15 cellular contexts compared by ENCODE assay signal in genomic region chr4:156595041-156595440, GRCh38.
DNase-seq lines count a peak whose midpoint lies in the region; ATAC-seq and TF ChIP-seq lines count a peak whose summit lies in the region.
"Had no signal": no experiment of that assay in that cellular context is flagged by ENCODE, and none has a peak within 500 bp of the region (broad histone marks: within the 10 kb centered on the region; RNA-seq: fewer than 3 reads in every experiment).

No MANE protein-coding gene starts in this region.

- peak; percentile 45 for DNase-seq in DMS53 (lab: John Stamatoyannopoulos, UW)
- DNase-seq in DMS53 treated with DMSO at 0.1 percent for 48 hours (lab: John Stamatoyannopoulos, UW; ENCODE audit: unreplicated experiment): no peak
- no peak for DNase-seq in chondrocyte (ENCODE audit: low spot score)
- no peak for DNase-seq in mesothelial cell of epicardium (ENCODE audit: low spot score in 2 of 2, unreplicated experiment in 2 of 2)
- DNase-seq in uterus: no peak
- no peak for DNase-seq in left ventricle myocardium inferior
- no peak for DNase-seq in NCI-H2196 (lab: John Stamatoyannopoulos, UW; ENCODE audit: unreplicated experiment)
- DNase-seq in natural killer cell: no peak
- DNase-seq: CD8-positive, alpha-beta memory T cell; KG1; MG63; NCI-H1092; NCI-H2227 treated with DMSO at 0.1 percent for 48 hours had no signal

- peaks cover 60% of the 10 kb centered on the region for H3K4me1 Mint-ChIP-seq in chondrocyte (ENCODE audit: low read depth)
- peaks cover 58% of the 10 kb centered on the region for H3K4me1 Mint-ChIP-seq in mesothelial cell of epicardium
- no peaks in the 10 kb centered on the region for H3K4me1 Mint-ChIP-seq in natural killer cell
- H3K4me1 Mint-ChIP-seq: CD8-positive, alpha-beta memory T cell had no signal

- peak overlapping the region; percentile 57 to 61 for H3K27ac ChIP-seq in uterus
- no peak overlapping the region for H3K27ac ChIP-seq in left ventricle myocardium inferior (replicated peaks)
- H3K27ac ChIP-seq: 22Rv1, BLaER1 had no signal

- no peak for TF ChIP-seq POLR2A in uterus (IDR thresholded peaks at IDR 0.05)

- H3K4me3 Mint-ChIP-seq in chondrocyte (ENCODE audit: unreplicated experiment) (no peak overlapping the region), mesothelial cell of epicardium (no peak overlapping the region), natural killer cell (no peak overlapping the region)
- H3K4me3 Mint-ChIP-seq: CD8-positive, alpha-beta memory T cell had no signal

- H3K9me3 ChIP-seq in uterus (no peaks in the 10 kb centered on the region), left ventricle myocardium inferior (replicated peaks) (no peaks in the 10 kb centered on the region)
- H3K9me3 ChIP-seq: BLaER1, MG63 had no signal

- ATAC-seq in natural killer cell: no peak

- H3K36me3 Mint-ChIP-seq in chondrocyte (ENCODE audit: low read depth): peaks cover 2% of the 10 kb centered on the region
- H3K36me3 Mint-ChIP-seq in mesothelial cell of epicardium: peaks cover 2% of the 10 kb centered on the region
- H3K36me3 Mint-ChIP-seq in natural killer cell: peaks cover 7% of the 10 kb centered on the region
- H3K36me3 Mint-ChIP-seq: CD8-positive, alpha-beta memory T cell had no signal

- H3K9me3 Mint-ChIP-seq in chondrocyte (ENCODE audit: low read depth) (no peaks in the 10 kb centered on the region), mesothelial cell of epicardium (peaks cover 18% of the 10 kb centered on the region), natural killer cell (peaks cover 4 to 11% of the 10 kb centered on the region in 2 donors)

- H3K27me3 ChIP-seq in uterus (no peaks in the 10 kb centered on the region), left ventricle myocardium inferior (ENCODE audit: low read depth) (no peaks in the 10 kb centered on the region)
- H3K27me3 ChIP-seq: BLaER1, MG63 had no signal

- intact Hi-C loops in uterus (cut with DNase I; ENCODE audit: low total_unique reads) (no loop called here), left ventricle myocardium inferior (cut with micrococcal nuclease) (no loop called here), natural killer cell (cut with micrococcal nuclease) (no loop called here)

- H3K4me3 ChIP-seq in uterus (no peak overlapping the region), left ventricle myocardium inferior (no peak overlapping the region)
- H3K4me3 ChIP-seq: BLaER1, MG63 had no signal

- TF ChIP-seq CTCF in chondrocyte (IDR thresholded peaks at IDR 0.05): no peak
- TF ChIP-seq CTCF in mesothelial cell of epicardium (IDR thresholded peaks at IDR 0.05; ENCODE audit: unreplicated experiment): no peak
- TF ChIP-seq CTCF in uterus (IDR thresholded peaks at IDR 0.05): no peak
- no peak for TF ChIP-seq CTCF in left ventricle myocardium inferior (IDR thresholded peaks at IDR 0.05; ENCODE audit: borderline replicate concordance)
- no peak for TF ChIP-seq CTCF in natural killer cell (IDR thresholded peaks at IDR 0.05)

- peak overlapping the region; percentile 82 for H3K27ac Mint-ChIP-seq in chondrocyte (ENCODE audit: unreplicated experiment)
- H3K27ac Mint-ChIP-seq in mesothelial cell of epicardium: peak overlapping the region; percentile 81
- H3K27ac Mint-ChIP-seq in natural killer cell: no peak overlapping the region
- H3K27ac Mint-ChIP-seq: CD8-positive, alpha-beta memory T cell had no signal

- H3K36me3 ChIP-seq in uterus (no peaks in the 10 kb centered on the region), left ventricle myocardium inferior (no peaks in the 10 kb centered on the region)
- H3K36me3 ChIP-seq: BLaER1, MG63 had no signal

- H3K4me1 ChIP-seq in uterus: peaks cover 5 to 8% of the 10 kb centered on the region in 2 donors
- no peaks in the 10 kb centered on the region for H3K4me1 ChIP-seq in left ventricle myocardium inferior
- H3K4me1 ChIP-seq: BLaER1 had no signal

- H3K27me3 Mint-ChIP-seq in chondrocyte (ENCODE audit: low read depth) (no peaks in the 10 kb centered on the region), mesothelial cell of epicardium (ENCODE audit: low read depth) (no peaks in the 10 kb centered on the region), natural killer cell (ENCODE audit: low read depth in 2 of 2) (no peaks in the 10 kb centered on the region)
- H3K27me3 Mint-ChIP-seq: CD8-positive, alpha-beta memory T cell had no signal

Comparison
In these comparisons a context has a peak if more than half of its experiments do, and no peak if none do; other contexts are left out.
1. H3K27ac Mint-ChIP-seq: peak in chondrocyte (single experiment) and mesothelial cell of epicardium (single experiment); none in natural killer cell (0 of 2).